35 cellular contexts compared by ENCODE assay signal in genomic region chr1:2880086-2880485, GRCh38.
A peak's percentile ranks its signal among the peaks of the same experiment; 100 is the strongest.
DNase-seq lines count a peak whose midpoint lies in the region; ATAC-seq and TF ChIP-seq lines count a peak whose summit lies in the region.
"Had no signal": no experiment of that assay in that cellular context is flagged by ENCODE, and none has a peak within 500 bp of the region (broad histone marks: within the 10 kb centered on the region; RNA-seq: fewer than 3 reads in every experiment).

No MANE protein-coding gene starts in this region.

- no peak overlapping the region for H3K9ac ChIP-seq in neuronal stem cell (ENCODE audit: low read depth, low read length, poor library complexity)
- H3K9ac ChIP-seq: BLaER1; BLaER1 treated with 17β-estradiol and CSF1 and Interleukin-3, amounts not matched to agents 10 nM and 100 nM had no signal

- peak overlapping the region; percentile 37 for H3K4ac ChIP-seq in neuronal stem cell (ENCODE audit: low read length)

- intact Hi-C loops in vagina (cut with DNase I) = no loop called here

- H3K4me1 ChIP-seq in HEK293 (ENCODE audit: control insufficient read depth, insufficient read depth, low read length) (no peaks in the 10 kb centered on the region), neuronal stem cell (ENCODE audit: control insufficient read depth in 2 of 2, insufficient read depth in 1 of 2, low read depth in 1 of 2, low read length in 2 of 2) (peaks cover 0 to 2% of the 10 kb centered on the region in 2 donors), vagina (peaks cover 8% of the 10 kb centered on the region)
- H3K4me1 ChIP-seq: A549, BE2C, Caco-2 had no signal

- peak overlapping the region; percentile 11 for H3K27ac Mint-ChIP-seq in T-helper 17 cell
- H3K27ac Mint-ChIP-seq: B cell; CD4-positive, alpha-beta memory T cell; CD4-positive, alpha-beta T cell; CD4-positive, CD25-positive, alpha-beta regulatory T cell; CD8-positive, alpha-beta T cell had no signal

- peak overlapping the region; percentile 53 for H2AK5ac ChIP-seq in neuronal stem cell (ENCODE audit: low read depth, low read length)

- no CpG with 5 or more reads among the region's 12 CpGs for WGBS in neuronal stem cell (ENCODE audit: extremely low coverage in 2 of 2, insufficient read length in 2 of 2, insufficient replicate concordance in 1 of 2), 2 donors

- CTCF ChIA-PET in HEK293 (lab: Yijun Ruan, JAX) = no interaction called here

- H3K9me3 ChIP-seq in HEK293 (ENCODE audit: control insufficient read depth, insufficient read depth, low read depth, low read length) (no peaks in the 10 kb centered on the region), T-helper 17 cell (ENCODE audit: control insufficient read depth, low read length, poor library complexity, severe bottlenecking) (no peaks in the 10 kb centered on the region), neuronal stem cell (replicated peaks in 1 of 2; ENCODE audit: control insufficient read depth in 2 of 2, insufficient read depth in 1 of 2, low read depth in 1 of 2, low read length in 2 of 2) (peaks cover 0 to 1% of the 10 kb centered on the region in 2 donors), vagina (no peaks in the 10 kb centered on the region)
- H3K9me3 ChIP-seq: A549; BE2C; BLaER1; BLaER1 treated with 17β-estradiol and CSF1 and Interleukin-3, amounts not matched to agents 10 nM and 100 nM; Caco-2 had no signal

- H3K27ac ChIP-seq in HEK293 (ENCODE audit: extremely low read depth, low read depth, low read length) (no peak overlapping the region), neuronal stem cell (replicated peaks; ENCODE audit: low read length) (no peak overlapping the region), vagina (no peak overlapping the region)
- H3K27ac ChIP-seq: 22Rv1; A549; BLaER1; BLaER1 treated with 17β-estradiol and CSF1 and Interleukin-3, amounts not matched to agents 10 nM and 100 nM; C4-2B had no signal

- TF ChIP-seq POLR2A in vagina (IDR thresholded peaks at IDR 0.05) = no peak

- no peak overlapping the region for H2BK5ac ChIP-seq in neuronal stem cell (ENCODE audit: low read length)

- no peak overlapping the region for H3K4me2 ChIP-seq in neuronal stem cell (ENCODE audit: insufficient read depth, low read length, poor library complexity, severe bottlenecking)
- H3K4me2 ChIP-seq: A549; BLaER1; BLaER1 treated with 17β-estradiol and CSF1 and Interleukin-3, amounts not matched to agents 10 nM and 100 nM had no signal

- ATAC-seq in T-helper 17 cell = no peak
- ATAC-seq: A549; CD8-positive, alpha-beta T cell had no signal

- peaks cover 2% of the 10 kb centered on the region for H3K4me1 Mint-ChIP-seq in T-helper 17 cell
- H3K4me1 Mint-ChIP-seq: B cell; CD14-positive monocyte; CD4-positive, alpha-beta memory T cell; CD4-positive, CD25-positive, alpha-beta regulatory T cell; CD8-positive, alpha-beta memory T cell had no signal

- peak in 2 of 3 experiments; percentile 49 to 57 for DNase-seq in NCI-H1417 (lab: John Stamatoyannopoulos, UW)
- no peak for DNase-seq in NCI-H1417 treated with DMSO at 0.1 percent for 48 hours (lab: John Stamatoyannopoulos, UW)
- DNase-seq in T-helper 17 cell = no peak
- DNase-seq in neuronal stem cell (ENCODE audit: low spot score) = no peak
- no peak for DNase-seq in vagina (ENCODE audit: extremely low spot score in 2 of 2)
- no peak for DNase-seq in activated naive CD4-positive, alpha-beta T cell treated with Interleukin-2 at 50 U/mL for 16 hours
- DNase-seq in activated CD4-positive, alpha-beta T cell treated with anti-CD3 and anti-CD28 coated beads, Interleukin-2, amount 50 U/mL, for 4 hours = no peak
- DNase-seq: 8988T; ACHN; AML-193; BE2C; C1 segment of cervical spinal cord; Caco-2; Calu3; CD4-positive, alpha-beta memory T cell; CD4-positive, alpha-beta T cell; CD4-positive, CD25-positive, alpha-beta regulatory T cell; CD8-positive, alpha-beta memory T cell; CD8-positive, alpha-beta T cell; COR-L47; DMS 273 treated with DMSO at 0.1 percent for 48 hours; DMS153; DMS53; DMS79; DMS79 treated with DMSO at 0.1 percent for 48 hours; DND-41; EL had no signal

- no peak overlapping the region for H3K4me3 Mint-ChIP-seq in T-helper 17 cell
- H3K4me3 Mint-ChIP-seq: B cell; CD14-positive monocyte; CD4-positive, alpha-beta T cell; CD4-positive, CD25-positive, alpha-beta regulatory T cell; CD8-positive, alpha-beta memory T cell; CD8-positive, alpha-beta T cell had no signal

- H3K23ac ChIP-seq in neuronal stem cell (ENCODE audit: low read depth, low read length, poor library complexity) = peak overlapping the region; percentile 65

- H2AFZ ChIP-seq in neuronal stem cell (ENCODE audit: low read length) = no peak overlapping the region

- H2BK12ac ChIP-seq in neuronal stem cell (ENCODE audit: low read length) = no peak overlapping the region

- peaks cover 1% of the 10 kb centered on the region for H3K79me1 ChIP-seq in neuronal stem cell (ENCODE audit: low read depth, low read length)

- POLR2A ChIA-PET in HEK293 (lab: Yijun Ruan, JAX) = no interaction called here

- no peak overlapping the region for H2BK15ac ChIP-seq in neuronal stem cell (ENCODE audit: low read length)

- no peaks in the 10 kb centered on the region for H3K36me3 Mint-ChIP-seq in T-helper 17 cell (ENCODE audit: low read depth)
- H3K36me3 Mint-ChIP-seq: CD14-positive monocyte; CD4-positive, alpha-beta memory T cell; CD4-positive, CD25-positive, alpha-beta regulatory T cell; CD8-positive, alpha-beta memory T cell; CD8-positive, alpha-beta T cell had no signal

- H4K8ac ChIP-seq in neuronal stem cell (ENCODE audit: low read depth, low read length) = no peak overlapping the region

- H2BK120ac ChIP-seq in neuronal stem cell (ENCODE audit: low read depth, low read length) = no peak overlapping the region

- H3K27me3 Mint-ChIP-seq in T-helper 17 cell = peaks cover 6% of the 10 kb centered on the region
- H3K27me3 Mint-ChIP-seq: B cell; CD4-positive, alpha-beta memory T cell; CD4-positive, alpha-beta T cell; CD4-positive, CD25-positive, alpha-beta regulatory T cell had no signal

- H3K36me3 ChIP-seq in HEK293 (ENCODE audit: control insufficient read depth in 2 of 2, insufficient read depth in 1 of 2, low read length in 2 of 2) (no peaks in the 10 kb centered on the region), neuronal stem cell (replicated peaks in 1 of 2; ENCODE audit: control insufficient read depth in 2 of 2, insufficient read depth in 2 of 2, low read length in 2 of 2) (no peaks in the 10 kb centered on the region), vagina (no peaks in the 10 kb centered on the region)
- H3K36me3 ChIP-seq: BE2C; BLaER1; BLaER1 treated with 17β-estradiol and CSF1 and Interleukin-3, amounts not matched to agents 10 nM and 100 nM had no signal

- no peak overlapping the region for H4K91ac ChIP-seq in neuronal stem cell (ENCODE audit: low read depth, low read length, poor library complexity)

- H3K4me3 ChIP-seq in HEK293 (ENCODE audit: low read depth, low read length) = no peak overlapping the region
- H3K4me3 ChIP-seq in neuronal stem cell (ENCODE audit: low read length in 2 of 2) = no peak overlapping the region
- H3K4me3 ChIP-seq in vagina = no peak overlapping the region
- H3K4me3 ChIP-seq: A549; BLaER1; BLaER1 treated with 17β-estradiol and CSF1 and Interleukin-3, amounts not matched to agents 10 nM and 100 nM had no signal

- peak overlapping the region; percentile 56 for H3K14ac ChIP-seq in neuronal stem cell (ENCODE audit: low read length)

- TF ChIP-seq CTCF in HEK293 (tag by site-specific recombination; IDR thresholded peaks at IDR 0.05) (no peak), vagina (IDR thresholded peaks at IDR 0.05) (no peak)

- H3K27me3 ChIP-seq in neuronal stem cell (ENCODE audit: control insufficient read depth in 3 of 3, insufficient read depth in 3 of 3, low read depth in 1 of 3, low read length in 3 of 3) = peaks cover 0 to 88% (median 0%) of the 10 kb centered on the region in 3 experiments
- H3K27me3 ChIP-seq in vagina = no peaks in the 10 kb centered on the region

- peak overlapping the region; percentile 28 for H3K18ac ChIP-seq in neuronal stem cell (ENCODE audit: low read length)

TF ChIP-seq in HEK293, 187 proteins besides CTCF, POLR2A, EP300 and RAD21 (continues in another document):
- TF ChIP-seq ZIC2 (tag by site-specific recombination; IDR thresholded peaks at IDR 0.05) = 0 out of 2 replicates have a peak, but pooled peaks have one; percentile 8
- TF ChIP-seq, protein P1, sequence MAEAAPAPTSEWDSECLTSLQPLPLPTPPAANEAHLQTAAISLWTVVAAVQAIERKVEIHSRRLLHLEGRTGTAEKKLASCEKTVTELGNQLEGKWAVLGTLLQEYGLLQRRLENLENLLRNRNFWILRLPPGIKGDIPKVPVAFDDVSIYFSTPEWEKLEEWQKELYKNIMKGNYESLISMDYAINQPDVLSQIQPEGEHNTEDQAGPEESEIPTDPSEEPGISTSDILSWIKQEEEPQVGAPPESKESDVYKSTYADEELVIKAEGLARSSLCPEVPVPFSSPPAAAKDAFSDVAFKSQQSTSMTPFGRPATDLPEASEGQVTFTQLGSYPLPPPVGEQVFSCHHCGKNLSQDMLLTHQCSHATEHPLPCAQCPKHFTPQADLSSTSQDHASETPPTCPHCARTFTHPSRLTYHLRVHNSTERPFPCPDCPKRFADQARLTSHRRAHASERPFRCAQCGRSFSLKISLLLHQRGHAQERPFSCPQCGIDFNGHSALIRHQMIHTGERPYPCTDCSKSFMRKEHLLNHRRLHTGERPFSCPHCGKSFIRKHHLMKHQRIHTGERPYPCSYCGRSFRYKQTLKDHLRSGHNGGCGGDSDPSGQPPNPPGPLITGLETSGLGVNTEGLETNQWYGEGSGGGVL (tag by site-specific recombination; IDR thresholded peaks at IDR 0.05) = no peak
- TF ChIP-seq YY2 (tag by site-specific recombination; IDR thresholded peaks at IDR 0.05) = no peak
- TF ChIP-seq ZNF423 (tag by site-specific recombination; IDR thresholded peaks at IDR 0.05) = no peak

Comparison
In these comparisons a context has a peak if more than half of its experiments do, and no peak if none do; other contexts are left out.
1. DNase-seq: peak in NCI-H1417 (2 of 3); none in NCI-H1417 treated with DMSO at 0.1 percent for 48 hours (single experiment), T-helper 17 cell (0 of 3), neuronal stem cell (single experiment), vagina (0 of 2), activated naive CD4-positive, alpha-beta T cell treated with Interleukin-2 at 50 U/mL for 16 hours (single experiment) and activated CD4-positive, alpha-beta T cell treated with anti-CD3 and anti-CD28 coated beads, Interleukin-2, amount 50 U/mL, for 4 hours (0 of 2).